In the genomic region with DNA sequence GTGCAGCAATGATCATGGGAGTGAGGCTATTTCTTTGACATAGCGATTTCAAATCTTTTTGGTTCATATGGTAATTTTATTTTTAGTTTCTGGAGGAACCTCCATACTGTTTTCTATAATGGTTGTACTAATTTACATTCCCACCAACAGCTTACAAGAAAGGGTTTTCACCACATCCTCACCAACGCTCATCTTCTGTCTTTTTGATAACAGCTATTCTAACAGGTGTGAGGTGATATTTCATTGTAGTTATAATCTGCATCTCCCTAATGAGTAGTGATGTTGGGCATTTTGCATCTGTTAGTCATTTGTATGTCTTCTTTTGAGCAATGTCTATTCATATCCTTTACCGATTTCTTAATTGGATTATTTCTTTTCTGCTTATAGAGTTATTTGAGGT, we compare ENCODE assay signal across 27 cellular contexts.
"Had no signal": no experiment of that assay in that cellular context is flagged by ENCODE, and none has a peak within 500 bp of the region (broad histone marks: within the 10 kb centered on the region; RNA-seq: fewer than 3 reads in every experiment).

No MANE protein-coding gene starts in this region.

- H3K4me1 ChIP-seq: suprapubic skin, testis, tibial artery, tibial nerve, transverse colon, vagina had no signal

- DNase-seq: stimulated activated CD4-positive, alpha-beta T cell treated with anti-CD3 and anti-CD28 coated beads, Interleukin-2, amount 100 ng/mL, for 48 hours; stimulated activated CD4-positive, alpha-beta T cell treated with anti-CD3 and anti-CD28 coated beads, Interleukin-4, amount 100 ng/mL, for 1 hour; stimulated activated CD4-positive, alpha-beta T cell treated with anti-CD3 and anti-CD28 coated beads, Interleukin-4, amount 100 ng/mL, for 24 hours; stimulated activated CD4-positive, alpha-beta T cell treated with anti-CD3 and anti-CD28 coated beads, Interleukin-4, amount 100 ng/mL, for 4 hours; stimulated activated CD8-positive, alpha-beta memory T cell treated with anti-CD3 and anti-CD28 coated beads, Interleukin-4, amount 100 ng/mL, for 48 hours; stimulated activated naive B cell treated with anti-CD40 and anti-IgM and Interleukin-4, amounts not matched to agents 10 μg/mL and 1 μg/mL and 100 μg/mL, for 72 hours; stimulated activated naive CD4-positive, alpha-beta T cell; stimulated activated naive CD4-positive, alpha-beta T cell treated with Interleukin-2 at 50 U/mL for 16 hours; stimulated activated naive CD8-positive, alpha-beta T cell treated with anti-CD3 and anti-CD28 coated beads, Interleukin-15, amount 100 ng/mL, for 72 hours; stimulated activated naive CD8-positive, alpha-beta T cell treated with anti-CD3 and anti-CD28 coated beads, Interleukin-15, Interleukin-2, amounts not matched to agents 100 U/mL and 50 U/mL, for 24 hours; stomach; substantia nigra; testis; thyroid gland; tibial artery; transverse colon; trophoblast cell; upper lobe of left lung; upper lobe of right lung; uterus had no signal

- H3K27ac ChIP-seq: stomach, suprapubic skin, testis, thoracic aorta, thyroid gland, tibial artery, tibial nerve, transverse colon, upper lobe of left lung, upper lobe of right lung, uterus, vagina had no signal

- ATAC-seq: stimulated activated effector memory CD8-positive, alpha-beta T cell treated with anti-CD3 and anti-CD28 coated beads, Interleukin-12 subunit alpha, Interleukin-12 subunit beta, amount 100 ng/mL, for 72 hours; stimulated activated memory B cell treated with anti-CD40 and anti-IgM and Interleukin-4, amounts not matched to agents 10 μg/mL and 1 μg/mL and 100 μg/mL, for 72 hours; stimulated activated naive B cell treated with anti-CD40 and anti-IgM and Interleukin-4, amounts not matched to agents 10 μg/mL and 1 μg/mL and 100 μg/mL, for 72 hours; stimulated activated naive CD8-positive, alpha-beta T cell treated with anti-CD3 and anti-CD28 coated beads, Interleukin-15, amount 100 ng/mL, for 72 hours; stimulated activated naive CD8-positive, alpha-beta T cell treated with anti-CD3 and anti-CD28 coated beads, Interleukin-15, Interleukin-2, amounts not matched to agents 100 U/mL and 50 U/mL, for 24 hours; upper lobe of right lung had no signal

- H3K9me3 ChIP-seq: stomach, suprapubic skin, testis, thoracic aorta, thyroid gland, tibial artery, tibial nerve, transverse colon, upper lobe of left lung, upper lobe of right lung, uterus, vagina had no signal

- H3K27me3 ChIP-seq: stomach, suprapubic skin, testis, thyroid gland, tibial artery, tibial nerve, transverse colon, upper lobe of left lung, upper lobe of right lung, uterus, vagina had no signal

- FAIRE-seq: urothelium cell line had no signal

- H3K4me3 ChIP-seq: stomach, suprapubic skin, testis, thoracic aorta, thyroid gland, tibial artery, tibial nerve, transverse colon, upper lobe of left lung, upper lobe of right lung, uterus, vagina had no signal

- H3K36me3 ChIP-seq: stomach, suprapubic skin, thoracic aorta, thyroid gland, tibial artery, tibial nerve, transverse colon, upper lobe of left lung, upper lobe of right lung, uterus, vagina had no signal
